8 cellular contexts compared by ENCODE assay signal in the genomic region with DNA sequence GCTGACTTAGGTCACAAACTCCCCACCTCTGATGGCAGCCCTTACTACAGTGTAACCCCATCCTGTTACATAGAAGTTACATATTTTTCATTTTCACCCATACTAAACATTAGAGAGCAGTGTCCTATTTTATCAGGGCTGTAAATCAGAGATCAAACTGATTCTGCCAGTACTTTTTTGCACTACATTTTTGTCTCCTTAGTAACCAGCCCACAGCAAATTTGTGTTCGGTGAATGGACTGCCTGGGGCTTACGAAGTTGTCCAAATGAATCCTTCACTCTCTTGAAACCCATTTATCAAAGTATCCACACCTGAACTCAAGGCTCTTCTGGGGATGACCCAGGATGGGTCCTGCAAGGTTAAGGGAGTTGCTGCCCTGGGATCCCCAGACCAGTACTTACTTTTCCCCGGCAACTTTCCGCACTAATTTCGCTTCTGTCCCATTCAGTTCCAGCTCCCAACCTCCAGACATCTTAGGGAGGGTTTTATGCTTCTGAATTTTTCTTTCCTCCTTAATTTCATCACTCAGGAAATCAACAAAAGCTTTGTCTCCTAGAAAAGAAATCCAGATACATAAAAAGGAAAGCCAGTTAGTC. TPM values are rescaled to one million over a fixed set of nuclear protein-coding genes. Genes with fewer than 3 reads are reported as not detected.
A peak's percentile ranks its signal among the peaks of the same experiment; 100 is the strongest.
DNase-seq lines count a peak whose midpoint lies in the region; ATAC-seq and TF ChIP-seq lines count a peak whose summit lies in the region.

No MANE protein-coding gene starts in this region.

- no peaks in the 10 kb centered on the region for H3K9me3 ChIP-seq in cardiac muscle cell (ENCODE audit: low read depth)
- no peaks in the 10 kb centered on the region for H3K9me3 ChIP-seq in ascending aorta
- H3K9me3 ChIP-seq in left lung = no peaks in the 10 kb centered on the region
- H3K9me3 ChIP-seq in upper lobe of right lung = no peaks in the 10 kb centered on the region

- no peaks in the 10 kb centered on the region for H3K27me3 ChIP-seq in cardiac muscle cell
- H3K27me3 ChIP-seq in ascending aorta = no peaks in the 10 kb centered on the region
- no peaks in the 10 kb centered on the region for H3K27me3 ChIP-seq in left lung
- H3K27me3 ChIP-seq in upper lobe of right lung = no peaks in the 10 kb centered on the region

- peak overlapping the region; percentile 83 for H3K27ac ChIP-seq in cardiac muscle cell
- H3K27ac ChIP-seq in ascending aorta = peak overlapping the region; percentile 63 to 67
- H3K27ac ChIP-seq in left lung = no peak overlapping the region
- H3K27ac ChIP-seq in upper lobe of right lung = peak overlapping the region; percentile 77

- ATAC-seq in left ventricle myocardium superior (no peak), left lung (no peak), upper lobe of right lung (no peak), HG03439 (IDR thresholded peaks at IDR 0.05; ENCODE audit: unreplicated experiment) (no peak)

- TF ChIP-seq CTCF in cardiac muscle cell (IDR thresholded peaks at IDR 0.05; ENCODE audit: low read depth, low read length) = no peak
- TF ChIP-seq CTCF in ascending aorta (IDR thresholded peaks at IDR 0.05) = no peak
- TF ChIP-seq CTCF in left lung (IDR thresholded peaks at IDR 0.05) = no peak
- no peak for TF ChIP-seq CTCF in upper lobe of right lung (IDR thresholded peaks at IDR 0.05)

- peak overlapping the region; percentile 94 for H3K4me3 ChIP-seq in cardiac muscle cell
- H3K4me3 ChIP-seq in ascending aorta = peak overlapping the region; percentile 87 to 91
- peak overlapping the region; percentile 88 to 98 for H3K4me3 ChIP-seq in left lung
- peak overlapping the region; percentile 73 for H3K4me3 ChIP-seq in upper lobe of right lung

- intact Hi-C loops in left ventricle myocardium superior (cut with micrococcal nuclease) (no loop called here), ascending aorta (cut with DNase I) (loop anchor here (2.0 to 5.0 kb wide), 2 partner anchors 31 to 191 kb away; a partner anchor contains a TSS), left lung (cut with DNase I) (no loop called here), upper lobe of right lung (cut with DNase I) (no loop called here)

- H3K36me3 ChIP-seq in cardiac muscle cell = peaks cover 38% of the 10 kb centered on the region
- H3K36me3 ChIP-seq in ascending aorta = peaks cover 28 to 32% of the 10 kb centered on the region in 2 donors
- H3K36me3 ChIP-seq in left lung = peaks cover 0 to 54% of the 10 kb centered on the region in 2 donors
- peaks cover 43% of the 10 kb centered on the region for H3K36me3 ChIP-seq in upper lobe of right lung

- DNase-seq in cardiac muscle cell (ENCODE audit: low read depth in 1 of 2, low spot score in 1 of 2) = no peak
- DNase-seq in left ventricle myocardium superior = no peak
- DNase-seq in ascending aorta (ENCODE audit: low spot score in 2 of 2) = no peak
- no peak for DNase-seq in left lung
- no peak for DNase-seq in upper lobe of right lung
- DNase-seq in GM19238 (ENCODE audit: insufficient read length, low spot score) = no peak
- no peak for DNase-seq in SIG-M5 treated with dmso at 0.1 percent for 504 hours (lab: John Stamatoyannopoulos, UW; ENCODE audit: unreplicated experiment)

- peaks cover 8% of the 10 kb centered on the region for H3K4me1 ChIP-seq in cardiac muscle cell (ENCODE audit: low read depth)
- H3K4me1 ChIP-seq in ascending aorta = peaks cover 0 to 7% of the 10 kb centered on the region in 2 donors
- H3K4me1 ChIP-seq in left lung = peaks cover 7 to 33% of the 10 kb centered on the region in 2 donors
- peaks cover 19% of the 10 kb centered on the region for H3K4me1 ChIP-seq in upper lobe of right lung

RNA-seq across cellular contexts. Expression of a gene that starts 1.1 kb away (rescaled TPM):
- total RNA-seq in cardiac muscle cell (156 and 211 TPM in 2 replicates), left ventricle myocardium superior (127 TPM), ascending aorta (152 TPM), left lung (100 to 1,000 TPM in 1 of 2 donors, 10 to 100 TPM in 1; 66.3 to 142 TPM), upper lobe of right lung (73.7 TPM)
- polyA plus RNA-seq in cardiac muscle cell = 241 and 299 TPM in 2 replicates

RNA-seq across cellular contexts. Expression of a gene that starts 17.8 kb away (rescaled TPM):
- total RNA-seq in cardiac muscle cell (117 and 185 TPM in 2 replicates), left ventricle myocardium superior (26.5 TPM), ascending aorta (6.4 TPM), left lung (10 to 100 TPM; 31.8 to 35.6 TPM), upper lobe of right lung (32.9 TPM)
- 117 and 119 TPM in 2 replicates for polyA plus RNA-seq in cardiac muscle cell

RNA-seq across cellular contexts. Expression of a gene that starts 18.4 kb away (rescaled TPM):
- total RNA-seq in cardiac muscle cell (86.3 and 89.7 TPM in 2 replicates), left ventricle myocardium superior (34.9 TPM), ascending aorta (102 TPM), left lung (10 to 100 TPM; 33.0 to 44.5 TPM), upper lobe of right lung (40.4 TPM)
- polyA plus RNA-seq in cardiac muscle cell = 70.5 and 74.4 TPM in 2 replicates

RNA-seq across cellular contexts. Expression of a gene that starts 31.0 kb away (rescaled TPM):
- total RNA-seq in cardiac muscle cell (7.8 and 12.2 TPM in 2 replicates), left ventricle myocardium superior (5.1 TPM), ascending aorta (9.0 TPM), left lung (10 to 100 TPM; 11.5 to 11.9 TPM), upper lobe of right lung (10.4 TPM)
- polyA plus RNA-seq in cardiac muscle cell = 1.6 and 3.2 TPM in 2 replicates

RNA-seq across cellular contexts. Expression of a gene that starts 48.2 kb away (rescaled TPM):
- 17.9 and 30.4 TPM in 2 replicates for total RNA-seq in cardiac muscle cell
- polyA plus RNA-seq in cardiac muscle cell = 46.7 and 73.5 TPM in 2 replicates
- total RNA-seq in left ventricle myocardium superior = 27.0 TPM
- 7.5 TPM for total RNA-seq in ascending aorta
- total RNA-seq in left lung = 10 to 100 TPM; 59.8 to 79.1 TPM
- total RNA-seq in upper lobe of right lung = 64.0 TPM

Comparison
In these comparisons a context has a peak if more than half of its experiments do, and no peak if none do; other contexts are left out.
1. H3K27ac ChIP-seq: peak in cardiac muscle cell (single experiment), ascending aorta (2 of 2) and upper lobe of right lung (single experiment); none in left lung (0 of 2).
2. Peak in every context shown above with its lines, with median percentiles within 50 percentile points of each other: H3K4me3 ChIP-seq.